10 cellular contexts compared by ENCODE assay signal in genomic region chr11:66546966-66547661, GRCh38. TPM values are rescaled to one million over a fixed set of nuclear protein-coding genes. Genes with fewer than 3 reads are reported as not detected.
DNase-seq lines count a peak whose midpoint lies in the region; ATAC-seq lines count a peak whose summit lies in the region.
"Had no signal": no experiment of that assay in that cellular context is flagged by ENCODE, and none has a peak within 500 bp of the region (broad histone marks: within the 10 kb centered on the region; RNA-seq: fewer than 3 reads in every experiment).

No MANE protein-coding gene starts in this region.

- H3K27ac Mint-ChIP-seq in stimulated activated naive CD8-positive, alpha-beta T cell treated with anti-CD3 and anti-CD28 coated beads, Interleukin-15, Interleukin-2, amounts not matched to agents 100 ng/mL and 50 ng/mL, for 24 hours = no peak overlapping the region
- H3K27ac Mint-ChIP-seq in activated naive CD8-positive, alpha-beta T cell = no peak overlapping the region

- no peak for ATAC-seq in stimulated activated naive CD8-positive, alpha-beta T cell treated with anti-CD3 and anti-CD28 coated beads, Interleukin-15, Interleukin-2, amounts not matched to agents 100 U/mL and 50 U/mL, for 24 hours
- no peak for ATAC-seq in GM18907 (IDR thresholded peaks at IDR 0.05; ENCODE audit: unreplicated experiment)

- H3K4me3 ChIP-seq in mesenchymal stem cell (ENCODE audit: insufficient read depth in 1 of 2, low read depth in 1 of 2, low read length in 2 of 2) = no peak overlapping the region

- peaks cover 23% of the 10 kb centered on the region for H3K4me1 ChIP-seq in mesenchymal stem cell (ENCODE audit: control insufficient read depth, insufficient read depth, low read depth, low read length)

- no peak for DNase-seq in stimulated activated naive CD8-positive, alpha-beta T cell treated with anti-CD3 and anti-CD28 coated beads, Interleukin-15, Interleukin-2, amounts not matched to agents 100 U/mL and 50 U/mL, for 24 hours
- DNase-seq in mesenchymal stem cell (no peak), amygdala (lab: John Stamatoyannopoulos, UW) (no peak), middle frontal gyrus (ENCODE audit: extremely low spot score, low spot score) (no peak)
- DNase-seq in stimulated activated CD4-positive, alpha-beta T cell treated with anti-CD3 and anti-CD28 coated beads, Interleukin-4, amount 100 ng/mL, for 24 hours = no peak
- DNase-seq: posterior cingulate gyrus; stimulated activated naive CD4-positive, alpha-beta T cell treated with Interleukin-2 at 50 U/mL for 16 hours had no signal

- H3K23ac ChIP-seq in mesenchymal stem cell (ENCODE audit: low read length in 2 of 2) = peak overlapping the region in 1 of 2 experiments; percentile 27

- no peak overlapping the region for H3K4ac ChIP-seq in mesenchymal stem cell (ENCODE audit: low read depth in 1 of 2, low read length in 2 of 2)

- peak overlapping the region; percentile 70 for H3K4me2 ChIP-seq in mesenchymal stem cell (ENCODE audit: low read length, poor library complexity, severe bottlenecking)

- H3K79me1 ChIP-seq in mesenchymal stem cell (replicated peaks; ENCODE audit: low read length, poor library complexity, severe bottlenecking) = peaks cover 12% of the 10 kb centered on the region

- no peak overlapping the region for H3K9ac ChIP-seq in mesenchymal stem cell (ENCODE audit: low read length)

- H2BK120ac ChIP-seq in mesenchymal stem cell (ENCODE audit: low read depth, low read length) = no peak overlapping the region

- peak overlapping the region in 1 of 2 experiments; percentile 34 for H3K18ac ChIP-seq in mesenchymal stem cell (ENCODE audit: low read depth in 1 of 2, low read length in 2 of 2)

- no peak overlapping the region for H4K8ac ChIP-seq in mesenchymal stem cell (ENCODE audit: low read length)

- WGBS in mesenchymal stem cell = 23% methylated on average over 17 of the region's 18 CpGs

- H3K9me3 ChIP-seq in mesenchymal stem cell (ENCODE audit: control insufficient read depth, low read length) = no peaks in the 10 kb centered on the region

- H2BK5ac ChIP-seq in mesenchymal stem cell (ENCODE audit: low read depth, low read length, poor library complexity, severe bottlenecking) = no peak overlapping the region

- peaks cover 10 to 17% of the 10 kb centered on the region in 2 experiments for H3K36me3 ChIP-seq in mesenchymal stem cell (ENCODE audit: control insufficient read depth in 1 of 2, insufficient read depth in 2 of 2, low read depth in 1 of 2, low read length in 2 of 2)

- H3K36me3 Mint-ChIP-seq in stimulated activated naive CD8-positive, alpha-beta T cell treated with anti-CD3 and anti-CD28 coated beads, Interleukin-15, Interleukin-2, amounts not matched to agents 100 ng/mL and 50 ng/mL, for 24 hours (ENCODE audit: low read depth) = peaks cover 6% of the 10 kb centered on the region
- no peaks in the 10 kb centered on the region for H3K36me3 Mint-ChIP-seq in activated naive CD8-positive, alpha-beta T cell

- H2AFZ ChIP-seq in mesenchymal stem cell (ENCODE audit: low read depth, low read length) = no peak overlapping the region

- no peaks in the 10 kb centered on the region for H3K9me3 Mint-ChIP-seq in stimulated activated naive CD8-positive, alpha-beta T cell treated with anti-CD3 and anti-CD28 coated beads, Interleukin-15, Interleukin-2, amounts not matched to agents 100 ng/mL and 50 ng/mL, for 24 hours
- no peaks in the 10 kb centered on the region for H3K9me3 Mint-ChIP-seq in activated naive CD8-positive, alpha-beta T cell (ENCODE audit: low read depth)

- peak overlapping the region; percentile 31 for H2BK15ac ChIP-seq in mesenchymal stem cell (ENCODE audit: low read depth, poor library complexity, severe bottlenecking)

- H4K91ac ChIP-seq in mesenchymal stem cell (ENCODE audit: low read length) = no peak overlapping the region

- no peak overlapping the region for H3K27ac ChIP-seq in mesenchymal stem cell (ENCODE audit: low read length, poor library complexity, severe bottlenecking)

- no peak overlapping the region for H2BK12ac ChIP-seq in mesenchymal stem cell (ENCODE audit: low read length in 2 of 2)

- H2AK5ac ChIP-seq in mesenchymal stem cell (ENCODE audit: low read length, severe bottlenecking) = no peak overlapping the region

- H3K27me3 ChIP-seq in mesenchymal stem cell (ENCODE audit: control insufficient read depth in 1 of 2, insufficient read depth in 1 of 2, low read length in 2 of 2) = peaks cover 5 to 36% of the 10 kb centered on the region in 2 experiments

- peaks cover 8% of the 10 kb centered on the region for H3K27me3 Mint-ChIP-seq in stimulated activated naive CD8-positive, alpha-beta T cell treated with anti-CD3 and anti-CD28 coated beads, Interleukin-15, Interleukin-2, amounts not matched to agents 100 ng/mL and 50 ng/mL, for 24 hours
- no peaks in the 10 kb centered on the region for H3K27me3 Mint-ChIP-seq in activated naive CD8-positive, alpha-beta T cell

- peak overlapping the region; percentile 81 for H3K4me3 Mint-ChIP-seq in stimulated activated naive CD8-positive, alpha-beta T cell treated with anti-CD3 and anti-CD28 coated beads, Interleukin-15, Interleukin-2, amounts not matched to agents 100 ng/mL and 50 ng/mL, for 24 hours
- peak overlapping the region; percentile 83 for H3K4me3 Mint-ChIP-seq in activated naive CD8-positive, alpha-beta T cell

- no peak overlapping the region for H3K14ac ChIP-seq in mesenchymal stem cell (ENCODE audit: low read length in 2 of 2)

- H3K4me1 Mint-ChIP-seq in stimulated activated naive CD8-positive, alpha-beta T cell treated with anti-CD3 and anti-CD28 coated beads, Interleukin-15, Interleukin-2, amounts not matched to agents 100 ng/mL and 50 ng/mL, for 24 hours (ENCODE audit: low read depth) = peaks cover 24% of the 10 kb centered on the region
- H3K4me1 Mint-ChIP-seq in activated naive CD8-positive, alpha-beta T cell (ENCODE audit: low read depth) = peaks cover 22% of the 10 kb centered on the region

RNA-seq across cellular contexts. Expression of gene ACTN3, which starts 0.4 kb away (rescaled TPM):
- polyA plus RNA-seq in mesenchymal stem cell (2013, experiment 1 of 2) = 0.07 TPM
- 0.10 TPM for polyA plus RNA-seq in mesenchymal stem cell (2013, experiment 2 of 2)

RNA-seq across cellular contexts. Expression of gene ZDHHC24, which starts 1.3 kb away (rescaled TPM):
- polyA plus RNA-seq in mesenchymal stem cell (2013, experiment 1 of 2) = 10.8 TPM
- 11.2 TPM for polyA plus RNA-seq in mesenchymal stem cell (2013, experiment 2 of 2)

RNA-seq across cellular contexts. Expression of gene CTSF, which starts 21.3 kb away (rescaled TPM):
- not detected for polyA plus RNA-seq in mesenchymal stem cell (2013, experiment 1 of 2)
- polyA plus RNA-seq in mesenchymal stem cell (2013, experiment 2 of 2) = not detected

RNA-seq across cellular contexts. Expression of gene BBS1, which starts 36.7 kb away (rescaled TPM):
- 15.5 TPM for polyA plus RNA-seq in mesenchymal stem cell (2013, experiment 1 of 2)
- 15.0 TPM for polyA plus RNA-seq in mesenchymal stem cell (2013, experiment 2 of 2)

RNA-seq across cellular contexts. Expression of gene CCDC87, which starts 45.7 kb away (rescaled TPM):
- 0.15 TPM for polyA plus RNA-seq in mesenchymal stem cell (2013, experiment 1 of 2)
- 0.23 TPM for polyA plus RNA-seq in mesenchymal stem cell (2013, experiment 2 of 2)
